ENCODE assay signal across 20 cellular contexts in genomic region chr11:113847580-113847979, GRCh38. TPM values are rescaled to one million over a fixed set of nuclear protein-coding genes. Genes with fewer than 3 reads are reported as not detected.
DNase-seq lines count a peak whose midpoint lies in the region; ATAC-seq and TF ChIP-seq lines count a peak whose summit lies in the region.
"Had no signal": no experiment of that assay in that cellular context is flagged by ENCODE, and none has a peak within 500 bp of the region (broad histone marks: within the 10 kb centered on the region; RNA-seq: fewer than 3 reads in every experiment).

No MANE protein-coding gene starts in this region.

- CTCF ChIA-PET in CD8-positive, alpha-beta memory T cell (lab: Charles Lee) = no interaction called here

- H3K4me1 Mint-ChIP-seq in CD8-positive, alpha-beta memory T cell = peaks cover 7 to 11% (median 8%) of the 10 kb centered on the region in 3 donors
- H3K4me1 Mint-ChIP-seq in IgD-negative memory B cell (peaks cover 20 to 22% (median 22%) of the 10 kb centered on the region in 3 donors), endodermal cell (peaks cover 26% of the 10 kb centered on the region), nephron progenitor cell (peaks cover 6% of the 10 kb centered on the region)

- peak overlapping the region in 5 of 8 donors; percentile 1 to 58 (median 45) for H3K27ac Mint-ChIP-seq in CD8-positive, alpha-beta memory T cell
- H3K27ac Mint-ChIP-seq in IgD-negative memory B cell (peak overlapping the region; percentile 1 to 84 (median 6)), endodermal cell (peak overlapping the region; percentile 2), nephron progenitor cell (peak overlapping the region; percentile 5)

- no peaks in the 10 kb centered on the region for H3K9me3 ChIP-seq in CD8-positive, alpha-beta memory T cell (ENCODE audit: low read length)
- no peaks in the 10 kb centered on the region for H3K9me3 ChIP-seq in endodermal cell (ENCODE audit: control insufficient read depth, low read length)

- no peaks in the 10 kb centered on the region for H3K27me3 Mint-ChIP-seq in CD8-positive, alpha-beta memory T cell
- H3K27me3 Mint-ChIP-seq in IgD-negative memory B cell (no peaks in the 10 kb centered on the region), endodermal cell (ENCODE audit: insufficient read depth) (no peaks in the 10 kb centered on the region), nephron progenitor cell (ENCODE audit: low read depth, poor library complexity) (no peaks in the 10 kb centered on the region)

- ATAC-seq in omental fat pad (ENCODE audit: low FRiP score) = no peak
- ATAC-seq in esophagus mucosa = no peak

- DNase-seq in CD8-positive, alpha-beta memory T cell = no peak
- DNase-seq in endodermal cell = no peak
- DNase-seq in nephron progenitor cell = no peak
- no peak for DNase-seq in cortex of kidney (lab: John Stamatoyannopoulos, UW)
- no peak for DNase-seq in omental fat pad (ENCODE audit: low spot score)
- DNase-seq in NCI-H446 (lab: John Stamatoyannopoulos, UW) = no peak
- DNase-seq: DND-41; GM23248; MV-4-11; NCI-H1417; NCI-H187 treated with DMSO at 0.1 percent for 48 hours; NCI-H345; NCI-H526 treated with DMSO at 0.1 percent for 48 hours; NK-92 treated with Interleukin-12 subunit alpha and Interleukin-12 subunit beta, amount 100 ng/mL, for 24 hours; OCI-M1 had no signal

- no peaks in the 10 kb centered on the region for H3K27me3 ChIP-seq in CD8-positive, alpha-beta memory T cell (ENCODE audit: insufficient read depth, low read length, poor library complexity, severe bottlenecking)
- no peaks in the 10 kb centered on the region for H3K27me3 ChIP-seq in endodermal cell (ENCODE audit: control insufficient read depth, insufficient read depth, low read length, poor library complexity, severe bottlenecking)
- H3K27me3 ChIP-seq: BLaER1 treated with 17β-estradiol and CSF1 and Interleukin-3, amounts not matched to agents 10 nM and 100 nM had no signal

- H3K36me3 Mint-ChIP-seq in CD8-positive, alpha-beta memory T cell = peaks cover 14 to 59% (median 27%) of the 10 kb centered on the region in 3 donors
- H3K36me3 Mint-ChIP-seq in IgD-negative memory B cell = peaks cover 25% of the 10 kb centered on the region
- peaks cover 59% of the 10 kb centered on the region for H3K36me3 Mint-ChIP-seq in endodermal cell (ENCODE audit: low read depth)
- peaks cover 83% of the 10 kb centered on the region for H3K36me3 Mint-ChIP-seq in nephron progenitor cell (ENCODE audit: low read depth)

- no peak overlapping the region for H3K4me3 ChIP-seq in CD8-positive, alpha-beta memory T cell (ENCODE audit: low read length)
- H3K4me3 ChIP-seq in endodermal cell (ENCODE audit: low read length) = no peak overlapping the region
- H3K4me3 ChIP-seq: BLaER1 treated with 17β-estradiol and CSF1 and Interleukin-3, amounts not matched to agents 10 nM and 100 nM; GM23248 had no signal

- H3K4me3 Mint-ChIP-seq in CD8-positive, alpha-beta memory T cell = no peak overlapping the region
- H3K4me3 Mint-ChIP-seq in IgD-negative memory B cell (peak overlapping the region in 1 of 4 donors; percentile 42), endodermal cell (no peak overlapping the region), nephron progenitor cell (no peak overlapping the region)

- peaks cover 8% of the 10 kb centered on the region for H3K36me3 ChIP-seq in CD8-positive, alpha-beta memory T cell (ENCODE audit: insufficient read depth, low read length)
- H3K36me3 ChIP-seq in endodermal cell (ENCODE audit: control insufficient read depth, insufficient read depth, low read length) = peaks cover 38% of the 10 kb centered on the region

- no peak overlapping the region for H3K27ac ChIP-seq in CD8-positive, alpha-beta memory T cell (ENCODE audit: low read depth, low read length)
- H3K27ac ChIP-seq in endodermal cell (ENCODE audit: low read depth, low read length) = no peak overlapping the region
- H3K27ac ChIP-seq: BLaER1 treated with 17β-estradiol and CSF1 and Interleukin-3, amounts not matched to agents 10 nM and 100 nM; GM23248 had no signal

- H3K9ac ChIP-seq in endodermal cell (ENCODE audit: extremely low read depth, low read length, poor library complexity, severe bottlenecking) = no peak overlapping the region
- H3K9ac ChIP-seq: BLaER1 treated with 17β-estradiol and CSF1 and Interleukin-3, amounts not matched to agents 10 nM and 100 nM; GM23248 had no signal

- H3K9me3 Mint-ChIP-seq in CD8-positive, alpha-beta memory T cell = no peaks in the 10 kb centered on the region
- H3K9me3 Mint-ChIP-seq in IgD-negative memory B cell = peaks cover 0 to 7% (median 4%) of the 10 kb centered on the region in 3 donors
- H3K9me3 Mint-ChIP-seq in endodermal cell = no peaks in the 10 kb centered on the region
- H3K9me3 Mint-ChIP-seq in nephron progenitor cell = no peaks in the 10 kb centered on the region

- POLR2A ChIA-PET in CD8-positive, alpha-beta memory T cell (lab: Charles Lee) = no interaction called here

- TF ChIP-seq CTCF in endodermal cell (conservative IDR thresholded peaks at IDR 0.05) = no peak
- no peak for TF ChIP-seq CTCF in nephron progenitor cell (IDR thresholded peaks at IDR 0.05)
- TF ChIP-seq CTCF in omental fat pad (IDR thresholded peaks at IDR 0.05) = no peak

- no peaks in the 10 kb centered on the region for H3K4me1 ChIP-seq in CD8-positive, alpha-beta memory T cell (ENCODE audit: insufficient read depth, low read length)
- no peaks in the 10 kb centered on the region for H3K4me1 ChIP-seq in endodermal cell (ENCODE audit: control insufficient read depth, insufficient read depth, low read length)

RNA-seq across cellular contexts. Expression of gene USP28, which starts 27.8 kb away (rescaled TPM):
- total RNA-seq in CD8-positive, alpha-beta memory T cell = 10 to 100 TPM; 18.7 to 21.4 TPM
- polyA plus RNA-seq in CD8-positive, alpha-beta memory T cell = 63.1 TPM
- polyA plus RNA-seq in IgD-negative memory B cell = 79.2 TPM
- 10 to 100 TPM; 67.0 to 73.7 TPM for total RNA-seq in endodermal cell
- 53.9 TPM for polyA plus RNA-seq in endodermal cell (2013, experiment 1 of 2)
- 48.2 TPM for polyA plus RNA-seq in endodermal cell (2013, experiment 2 of 2)
- 10 to 100 TPM in 3 of 4 donors, 1 to 10 TPM in 1; 8.5 to 20.2 (median 11.5) TPM for total RNA-seq in omental fat pad
- 15.3 TPM for total RNA-seq in esophagus mucosa

RNA-seq across cellular contexts. Expression of gene HTR3B, which starts 57.0 kb away (rescaled TPM):
- not detected for total RNA-seq in CD8-positive, alpha-beta memory T cell
- polyA plus RNA-seq in CD8-positive, alpha-beta memory T cell = not detected
- not detected for polyA plus RNA-seq in IgD-negative memory B cell
- total RNA-seq in endodermal cell (not detected), omental fat pad (not detected), esophagus mucosa (0.28 TPM)
- polyA plus RNA-seq in endodermal cell (2013, experiment 1 of 2) = not detected
- not detected for polyA plus RNA-seq in endodermal cell (2013, experiment 2 of 2)
- total RNA-seq: A172, GM23248, RPMI7951 had no signal
- polyA plus RNA-seq: GM23248 had no signal
